In genomic region chr2:72115361-72116080, GRCh38 we compare ENCODE assay signal across 9 cellular contexts.
A peak's percentile ranks its signal among the peaks of the same experiment; 100 is the strongest.
DNase-seq lines count a peak whose midpoint lies in the region; TF ChIP-seq lines count a peak whose summit lies in the region.
"Had no signal": no experiment of that assay in that cellular context is flagged by ENCODE, and none has a peak within 500 bp of the region (broad histone marks: within the 10 kb centered on the region; RNA-seq: fewer than 3 reads in every experiment).

No MANE protein-coding gene starts in this region.

- CTCF ChIA-PET in RWPE1 (lab: Yijun Ruan, JAX): interaction anchor here (0.6 to 2.2 kb wide), 3 partner anchors 191 to 327 kb away, joined by 3 to 6 read pairs (median 3); no protein-coding TSS in a partner anchor

- H3K4me1 ChIP-seq in ES-I3 (ENCODE audit: insufficient read depth, low read length): peaks cover 13% of the 10 kb centered on the region

- peak overlapping the region; percentile 26; the same call in 1 of the 2 replicates for H3K9ac ChIP-seq in ES-I3 (ENCODE audit: low read depth, low read length)

- POLR2A ChIA-PET in RWPE1 (lab: Yijun Ruan, JAX; ENCODE audit: low non-redundant PET): interaction anchor here (0.7 kb wide), 1 partner anchor 232 kb away, joined by 3 read pairs; no protein-coding TSS in a partner anchor

- H3K36me3 ChIP-seq in ES-I3 (ENCODE audit: insufficient read depth, low read length): no peaks in the 10 kb centered on the region
- H3K36me3 ChIP-seq: esophagus muscularis mucosa had no signal

- no peak for TF ChIP-seq CTCF in RWPE1 (conservative IDR thresholded peaks at IDR 0.05; ENCODE audit: low read depth)
- no peak for TF ChIP-seq CTCF in fibroblast of pulmonary artery (IDR thresholded peaks at IDR 0.05; ENCODE audit: low read length, missing control alignments)
- no peak for TF ChIP-seq CTCF in retinal pigment epithelial cell (conservative IDR thresholded peaks at IDR 0.05; ENCODE audit: low read depth, low read length)

- H3K4me3 ChIP-seq in fibroblast of pulmonary artery (replicated peaks; ENCODE audit: low read depth, low read length) (no peak overlapping the region), retinal pigment epithelial cell (ENCODE audit: low read length) (no peak overlapping the region)
- H3K4me3 ChIP-seq: esophagus muscularis mucosa had no signal

- peak overlapping the region; percentile 98 for H3K27ac ChIP-seq in RWPE1
- H3K27ac ChIP-seq: esophagus muscularis mucosa had no signal

- peak; percentile 98 for DNase-seq in RWPE1 (ENCODE audit: low spot score)
- peak; percentile 69 for DNase-seq in fibroblast of pulmonary artery (ENCODE audit: low read depth)
- peak; percentile 86 for DNase-seq in retinal pigment epithelial cell (ENCODE audit: low read depth)
- DNase-seq in NCI-H2171 treated with DMSO at 0.1 percent for 48 hours (lab: John Stamatoyannopoulos, UW): no peak
- no peak for DNase-seq in activated CD4-positive, alpha-beta T cell treated with anti-CD3 and anti-CD28 coated beads for 4 hours
- no peak for DNase-seq in GDM1 (lab: John Stamatoyannopoulos, UW)
- DNase-seq in AML-193 (lab: John Stamatoyannopoulos, UW): no peak

- 0 out of 2 replicates have a peak, but pooled peaks cover 4% of the 10 kb centered on the region for H3K9me3 ChIP-seq in ES-I3 (ENCODE audit: control insufficient read depth, insufficient read depth, low read length)
- H3K9me3 ChIP-seq: esophagus muscularis mucosa had no signal

Comparison
In these comparisons a context has a peak if more than half of its experiments do, and no peak if none do; other contexts are left out.
1. DNase-seq: peak in RWPE1 (single experiment), fibroblast of pulmonary artery (single experiment) and retinal pigment epithelial cell (single experiment); none in NCI-H2171 treated with DMSO at 0.1 percent for 48 hours (single experiment), activated CD4-positive, alpha-beta T cell treated with anti-CD3 and anti-CD28 coated beads for 4 hours (0 of 2), GDM1 (single experiment) and AML-193 (0 of 2).